Comparison of ENCODE assay signal across 8 cellular contexts in genomic region chr22:49936018-49936972, GRCh38. TPM values are rescaled to one million over a fixed set of nuclear protein-coding genes. Genes with fewer than 3 reads are reported as not detected.
DNase-seq lines count a peak whose midpoint lies in the region; ATAC-seq, FAIRE-seq and TF ChIP-seq lines count a peak whose summit lies in the region.

No MANE protein-coding gene starts in this region.

- peak overlapping the region; percentile 30 for H3K4me2 ChIP-seq in endothelial cell of umbilical vein (ENCODE audit: insufficient read depth, low read length)

- H3K27ac ChIP-seq in AG04450 (ENCODE audit: low read depth, low read length), result peak overlapping the region; percentile 39
- H3K27ac ChIP-seq in endothelial cell of umbilical vein (ENCODE audit: insufficient read depth, low read depth, low read length), result peak overlapping the region; percentile 85

- no peak overlapping the region for H2AFZ ChIP-seq in endothelial cell of umbilical vein (ENCODE audit: low read depth, low read length)

- H3K27me3 ChIP-seq in AG04450 (ENCODE audit: control insufficient read depth, insufficient read depth, low read length), result no peaks in the 10 kb centered on the region
- no peaks in the 10 kb centered on the region for H3K27me3 ChIP-seq in endothelial cell of umbilical vein (ENCODE audit: control insufficient read depth in 2 of 2, insufficient read depth in 2 of 2, low read length in 2 of 2)

- H3K36me3 ChIP-seq in endothelial cell of umbilical vein (ENCODE audit: control insufficient read depth in 2 of 2, extremely low read depth in 1 of 2, insufficient read depth in 2 of 2, low read length in 2 of 2), result no peaks in the 10 kb centered on the region
- H3K36me3 ChIP-seq in mucosa of descending colon (ENCODE audit: low read depth), result no peaks in the 10 kb centered on the region

- H3K4me1 ChIP-seq in endothelial cell of umbilical vein (ENCODE audit: control insufficient read depth, extremely low read depth, insufficient read depth, low read length) (peaks cover 56% of the 10 kb centered on the region), mucosa of descending colon (ENCODE audit: low read depth) (peaks cover 36% of the 10 kb centered on the region)

- intact Hi-C loops in endothelial cell of umbilical vein (cut with micrococcal nuclease) (loop anchor here (1.0 kb wide), 1 partner anchor 24 kb away; the partner anchor contains the start of gene PIM3), mucosa of descending colon (cut with DNase I, micrococcal nuclease) (no loop called here)

- H3K79me2 ChIP-seq in endothelial cell of umbilical vein (ENCODE audit: control insufficient read depth, insufficient read depth, low read length), result no peaks in the 10 kb centered on the region

- TF ChIP-seq CTCF in AG04450 (IDR thresholded peaks at IDR 0.05; ENCODE audit: low read depth, low read length) (no peak), endothelial cell of umbilical vein (IDR thresholded peaks at IDR 0.05; ENCODE audit: extremely low read depth in 1 of 2, insufficient read depth in 1 of 2, low read depth in 1 of 2, low read length in 2 of 2) (no peak), mucosa of descending colon (IDR thresholded peaks at IDR 0.05) (no peak)

- peak overlapping the region; percentile 71 for H3K9ac ChIP-seq in endothelial cell of umbilical vein (replicated peaks; ENCODE audit: extremely low read depth, insufficient read depth, low read length)

- CTCF ChIA-PET in AG04450 (lab: Charles Lee), result interaction anchor here (0.6 to 1.3 kb wide), 2 partner anchors 57 to 94 kb away, joined by 4 read pairs; no protein-coding TSS in a partner anchor
- CTCF ChIA-PET in endothelial cell of umbilical vein (lab: Charles Lee), result interaction anchor here (0.9 to 4.3 kb wide), 6 partner anchors 12 to 95 kb away, joined by 3 to 34 read pairs (median 3); no protein-coding TSS in a partner anchor

- dilution Hi-C loops in endothelial cell of umbilical vein (cut with MboI; ENCODE audit: extremely low pct_ligation_motif_present, low sequenced_read_pairs), result no loop called here

- no peaks in the 10 kb centered on the region for H3K9me1 ChIP-seq in endothelial cell of umbilical vein (replicated peaks; ENCODE audit: control insufficient read depth, extremely low read depth, insufficient read depth, low read length)

- H3K4me3 ChIP-seq in AG04450 (ENCODE audit: low read depth, low read length) (peak overlapping the region; percentile 22; the same call in 1 of the 2 replicates), endothelial cell of umbilical vein (replicated peaks in 1 of 3; ENCODE audit: insufficient read depth in 1 of 3, low read depth in 1 of 3, low read length in 3 of 3) (peak overlapping the region in 1 of 3 experiments; percentile 13), mucosa of descending colon (no peak overlapping the region)

- peak; percentile 65 for ATAC-seq in GM18909 (IDR thresholded peaks at IDR 0.05; ENCODE audit: poor library complexity, unreplicated experiment)
- ATAC-seq in HG03135 (IDR thresholded peaks at IDR 0.05; ENCODE audit: unreplicated experiment), result peak; percentile 63
- peak; percentile 84 for ATAC-seq in mucosa of descending colon

- no TSS peak for BruUV-seq in endothelial cell of umbilical vein (replicated peaks; lab: Mats Ljungman, UMichigan)

- peak; percentile 94 for FAIRE-seq in endothelial cell of umbilical vein (lab: Jason Lieb, UNC)

- DNase-seq in AG04450 (ENCODE audit: low read depth, low spot score) (peak; percentile 24), NCI-H82 treated with DMSO at 0.1 percent for 48 hours (lab: John Stamatoyannopoulos, UW; ENCODE audit: unreplicated experiment) (peak; percentile 19), endothelial cell of umbilical vein (ENCODE audit: low read depth, low spot score) (peak; percentile 97), mucosa of descending colon (peak; percentile 88 to 96 (median 93))
- DNase-seq in activated CD8-positive, alpha-beta memory T cell treated with anti-CD3 and anti-CD28 coated beads, Interleukin-2, amount 50 U/mL, for 24 hours (ENCODE audit: extremely low read depth), result peak; percentile 88
- peak; percentile 98 for DNase-seq in stimulated activated CD8-positive, alpha-beta memory T cell treated with anti-CD3 and anti-CD28 coated beads, Interleukin-4, amount 100 ng/mL, for 48 hours

- H3K9me3 ChIP-seq in AG04450 (ENCODE audit: control insufficient read depth, insufficient read depth, low read length), result no peaks in the 10 kb centered on the region; the same call in 1 of the 2 replicates
- H3K9me3 ChIP-seq in endothelial cell of umbilical vein (replicated peaks; ENCODE audit: control insufficient read depth, insufficient read depth, low read length), result no peaks in the 10 kb centered on the region
- H3K9me3 ChIP-seq in mucosa of descending colon, result no peaks in the 10 kb centered on the region

- H4K20me1 ChIP-seq in endothelial cell of umbilical vein (replicated peaks; ENCODE audit: control insufficient read depth, extremely low read depth, insufficient read depth, low read length), result no peaks in the 10 kb centered on the region

- TF ChIP-seq POLR2A in endothelial cell of umbilical vein (IDR thresholded peaks at IDR 0.05; ENCODE audit: low read depth, low read length), result peak; percentile 52

- POLR2A ChIA-PET in AG04450 (lab: Yijun Ruan, JAX), result interaction anchor here (0.6 to 2.1 kb wide), 5 partner anchors 16 to 249 kb away, joined by 3 to 20 read pairs (median 4); partner anchors contain the start of gene PIM3
- POLR2A ChIA-PET in endothelial cell of umbilical vein (lab: Charles Lee), result interaction anchor here (0.7 to 1.8 kb wide), 4 partner anchors 10 to 290 kb away, joined by 4 to 14 read pairs (median 8); partner anchors contain the start of gene PIM3

TF ChIP-seq in endothelial cell of umbilical vein, 7 proteins besides CTCF, POLR2A, EP300 and RAD21:
- TF ChIP-seq MAX (IDR thresholded peaks at IDR 0.05; ENCODE audit: insufficient read depth, insufficient read length) (no peak), EZH2 (IDR thresholded peaks at IDR 0.05; ENCODE audit: borderline replicate concordance, low read depth, low read length, severe bottlenecking) (no peak), POLR2AphosphoS5 (IDR thresholded peaks at IDR 0.05; ENCODE audit: insufficient read depth, low read depth, low read length) (peak; percentile 56), GATA2 (IDR thresholded peaks at IDR 0.05; ENCODE audit: insufficient read depth, insufficient read length, low read depth, low read length) (no peak), JUN (IDR thresholded peaks at IDR 0.05; ENCODE audit: borderline replicate concordance, insufficient read depth, insufficient read length, low read depth) (peak; percentile 8), FOS (IDR thresholded peaks at IDR 0.05; ENCODE audit: borderline replicate concordance, insufficient read depth, low read length) (peak; percentile 65), MYC (IDR thresholded peaks at IDR 0.05; ENCODE audit: low read depth, low read length) (no peak)

RNA-seq across cellular contexts. Expression of gene CRELD2, which starts 17.9 kb away (rescaled TPM):
- polyA plus RNA-seq in AG04450 (2011; rRNA removed) (31.6 and 35.4 TPM in 2 replicates), endothelial cell of umbilical vein (75.7 and 86.3 TPM in 2 replicates)
- 8.3 and 8.9 TPM in 2 replicates for polyA minus RNA-seq in AG04450 (2011; rRNA and poly(A)+ RNA removed)
- total RNA-seq in endothelial cell of umbilical vein (69.5 and 71.0 TPM in 2 replicates), mucosa of descending colon (10 to 100 TPM; 27.6 to 57.6 (median 32.2) TPM)
- polyA plus RNA-seq in endothelial cell of umbilical vein (2011; cell fraction: cytosol; rRNA removed), result 77.1 and 90.2 TPM in 2 replicates
- polyA plus RNA-seq in endothelial cell of umbilical vein (2011; cell fraction: nucleus; rRNA removed), result 87.3 and 95.6 TPM in 2 replicates
- polyA plus RNA-seq in endothelial cell of umbilical vein (2012), result 38.5 and 50.8 TPM in 2 replicates
- polyA minus RNA-seq in endothelial cell of umbilical vein, result 19.8 and 23.7 TPM in 2 replicates
- polyA minus RNA-seq in endothelial cell of umbilical vein (2011; cell fraction: cytosol; rRNA and poly(A)+ RNA removed), result 11.5 TPM
- 8.4 and 13.7 TPM in 2 replicates for polyA minus RNA-seq in endothelial cell of umbilical vein (2011; cell fraction: nucleus; rRNA and poly(A)+ RNA removed)

RNA-seq across cellular contexts. Expression of gene ALG12, which starts 18.1 kb away (rescaled TPM):
- polyA plus RNA-seq in AG04450 (2011; rRNA removed) (5.4 and 5.6 TPM in 2 replicates), endothelial cell of umbilical vein (16.7 and 18.0 TPM in 2 replicates)
- polyA minus RNA-seq in AG04450 (2011; rRNA and poly(A)+ RNA removed), result 5.6 and 6.8 TPM in 2 replicates
- total RNA-seq in endothelial cell of umbilical vein (14.6 and 20.9 TPM in 2 replicates), mucosa of descending colon (10 to 100 TPM; 21.7 to 28.7 (median 25.5) TPM)
- 10.5 and 14.0 TPM in 2 replicates for polyA plus RNA-seq in endothelial cell of umbilical vein (2011; cell fraction: cytosol; rRNA removed)
- polyA plus RNA-seq in endothelial cell of umbilical vein (2011; cell fraction: nucleus; rRNA removed), result 13.3 and 16.6 TPM in 2 replicates
- polyA plus RNA-seq in endothelial cell of umbilical vein (2012), result 11.1 and 15.5 TPM in 2 replicates
- 9.5 and 10.6 TPM in 2 replicates for polyA minus RNA-seq in endothelial cell of umbilical vein
- 2.9 TPM for polyA minus RNA-seq in endothelial cell of umbilical vein (2011; cell fraction: cytosol; rRNA and poly(A)+ RNA removed)
- 3.8 and 3.9 TPM in 2 replicates for polyA minus RNA-seq in endothelial cell of umbilical vein (2011; cell fraction: nucleus; rRNA and poly(A)+ RNA removed)

RNA-seq across cellular contexts. Expression of gene PIM3, which starts 24.3 kb away (rescaled TPM):
- polyA plus RNA-seq in AG04450 (2011; rRNA removed) (6.1 and 8.2 TPM in 2 replicates), endothelial cell of umbilical vein (131 and 172 TPM in 2 replicates)
- polyA minus RNA-seq in AG04450 (2011; rRNA and poly(A)+ RNA removed), result 3.2 and 4.1 TPM in 2 replicates
- total RNA-seq in endothelial cell of umbilical vein (185 and 219 TPM in 2 replicates), mucosa of descending colon (100 to 1,000 TPM in 1 of 3 donors, 10 to 100 TPM in 2; 56.4 to 106 (median 58.7) TPM)
- 57.5 and 89.5 TPM in 2 replicates for polyA plus RNA-seq in endothelial cell of umbilical vein (2011; cell fraction: cytosol; rRNA removed)
- 94.6 and 107 TPM in 2 replicates for polyA plus RNA-seq in endothelial cell of umbilical vein (2011; cell fraction: nucleus; rRNA removed)
- 42.1 and 86.7 TPM in 2 replicates for polyA plus RNA-seq in endothelial cell of umbilical vein (2012)
- 33.9 and 43.9 TPM in 2 replicates for polyA minus RNA-seq in endothelial cell of umbilical vein
- polyA minus RNA-seq in endothelial cell of umbilical vein (2011; cell fraction: cytosol; rRNA and poly(A)+ RNA removed), result 25.2 TPM
- polyA minus RNA-seq in endothelial cell of umbilical vein (2011; cell fraction: nucleus; rRNA and poly(A)+ RNA removed), result 23.0 and 58.6 TPM in 2 replicates

Comparison
In these comparisons a context has a peak if more than half of its experiments do, and no peak if none do; other contexts are left out.
1. DNase-seq: peak in every context shown above with its lines; median percentile 98 in stimulated activated CD8-positive, alpha-beta memory T cell treated with anti-CD3 and anti-CD28 coated beads, Interleukin-4, amount 100 ng/mL, for 48 hours; 97 in endothelial cell of umbilical vein; 93 in mucosa of descending colon; 88 in activated CD8-positive, alpha-beta memory T cell treated with anti-CD3 and anti-CD28 coated beads, Interleukin-2, amount 50 U/mL, for 24 hours; 24 in AG04450; 19 in NCI-H82 treated with DMSO at 0.1 percent for 48 hours.